In the genomic region with DNA sequence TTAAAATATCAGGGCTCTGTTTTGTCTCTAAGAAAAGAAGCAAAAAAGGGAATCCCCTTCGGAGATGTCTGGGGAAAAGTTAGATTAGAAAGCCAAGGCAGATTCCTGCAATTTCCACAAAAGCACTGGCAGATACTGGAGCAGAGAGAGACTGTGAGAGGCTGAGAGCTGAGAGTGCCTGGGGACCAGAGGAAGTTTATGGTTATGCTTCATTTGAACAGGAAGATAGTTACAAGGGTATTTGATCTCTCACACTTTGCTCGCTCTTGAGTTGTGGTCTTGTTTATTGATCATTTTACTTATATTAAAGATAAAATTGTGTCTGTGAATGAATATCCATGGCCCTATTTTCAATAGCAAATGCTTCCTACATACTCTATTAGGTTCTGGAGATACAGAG, we compare ENCODE assay signal across 22 cellular contexts. TPM values are rescaled to one million over a fixed set of nuclear protein-coding genes. Genes with fewer than 3 reads are reported as not detected.
DNase-seq lines count a peak whose midpoint lies in the region; ATAC-seq and TF ChIP-seq lines count a peak whose summit lies in the region.
"Had no signal": no experiment of that assay in that cellular context is flagged by ENCODE, and none has a peak within 500 bp of the region (broad histone marks: within the 10 kb centered on the region; RNA-seq: fewer than 3 reads in every experiment).

No MANE protein-coding gene starts in this region.

- DNase-seq in A673 (ENCODE audit: low spot score) (peak; percentile 5), naive B cell (peak; percentile 0), epidermal melanocyte (ENCODE audit: insufficient read length, low spot score) (no peak), tibial artery (no peak), neural progenitor cell (ENCODE audit: low spot score) (no peak), uterus (no peak)
- DNase-seq: 8988T; BE2C; CD8-positive, alpha-beta memory T cell; COR-L47; DMS 273 treated with DMSO at 0.1 percent for 48 hours; DMS53; DND-41; EL had no signal

- TF ChIP-seq CTCF in A673 (conservative IDR thresholded peaks at IDR 0.05; ENCODE audit: low read depth, low read length) (no peak), OCI-LY3 (IDR thresholded peaks at IDR 0.05; ENCODE audit: low read depth, low read length) (no peak), tibial artery (IDR thresholded peaks at IDR 0.05) (no peak), neural progenitor cell (IDR thresholded peaks at IDR 0.05) (no peak), uterus (IDR thresholded peaks at IDR 0.05) (no peak)

- no peak for TF ChIP-seq POLR2A in uterus (IDR thresholded peaks at IDR 0.05)

- BruUV-seq in A673 (replicated peaks; lab: Mats Ljungman, UMichigan): no TSS peak

- H3K4me1 Mint-ChIP-seq in naive B cell (peaks cover 13 to 20% (median 18%) of the 10 kb centered on the region in 3 donors), neural progenitor cell (no peaks in the 10 kb centered on the region)
- H3K4me1 Mint-ChIP-seq: CD14-positive monocyte; CD8-positive, alpha-beta memory T cell had no signal

- H3K4me2 ChIP-seq in BLaER1 treated with 17β-estradiol and CSF1 and Interleukin-3, amounts not matched to agents 10 nM and 100 nM: peak overlapping the region in 10 of 11 experiments; percentile 26 to 69 (median 54); a peak in 18 of 22 replicates
- H3K4me2 ChIP-seq in OCI-LY3 (ENCODE audit: low read length) (0 out of 2 replicates have a peak overlapping the region, but pooled peaks have one; percentile 14), neural progenitor cell (no peak overlapping the region)

- no peaks in the 10 kb centered on the region for H3K4me1 ChIP-seq in A673 (ENCODE audit: insufficient read depth, low read length, poor library complexity, severe bottlenecking)
- H3K4me1 ChIP-seq in BLaER1 treated with 17β-estradiol and CSF1 and Interleukin-3, amounts not matched to agents 10 nM and 100 nM: peaks cover 0 to 21% (median 15%) of the 10 kb centered on the region in 10 experiments; a peak in 19 of 20 replicates
- H3K4me1 ChIP-seq in OCI-LY3 (ENCODE audit: low read length): 0 out of 2 replicates have a peak, but pooled peaks cover 5% of the 10 kb centered on the region
- H3K4me1 ChIP-seq in tibial artery: no peaks in the 10 kb centered on the region
- H3K4me1 ChIP-seq in neural progenitor cell: no peaks in the 10 kb centered on the region
- no peaks in the 10 kb centered on the region for H3K4me1 ChIP-seq in uterus
- H3K4me1 ChIP-seq: BE2C, HAP-1 had no signal

- intact Hi-C loops in A673 (cut with micrococcal nuclease; ENCODE audit: unreplicated experiment) (no loop called here), tibial artery (cut with DNase I; ENCODE audit: low total_unique reads) (no loop called here), uterus (cut with DNase I; ENCODE audit: low total_unique reads) (no loop called here)

- H3K79me2 ChIP-seq in OCI-LY3 (ENCODE audit: low read length) (no peaks in the 10 kb centered on the region), neural progenitor cell (ENCODE audit: low read depth) (no peaks in the 10 kb centered on the region)

- H3K9me3 ChIP-seq in A673 (ENCODE audit: low read depth, low read length, poor library complexity, severe bottlenecking) (no peaks in the 10 kb centered on the region), OCI-LY3 (ENCODE audit: insufficient read depth, low read length) (no peaks in the 10 kb centered on the region), tibial artery (no peaks in the 10 kb centered on the region), neural progenitor cell (ENCODE audit: low read depth) (no peaks in the 10 kb centered on the region), uterus (no peaks in the 10 kb centered on the region)
- peaks cover 0 to 7% (median 0%) of the 10 kb centered on the region in 11 experiments; a peak in 2 of 22 replicates for H3K9me3 ChIP-seq in BLaER1 treated with 17β-estradiol and CSF1 and Interleukin-3, amounts not matched to agents 10 nM and 100 nM (replicated peaks in 1 of 11)
- H3K9me3 ChIP-seq: BE2C, HAP-1 had no signal

- peaks cover 0 to 4% (median 0%) of the 10 kb centered on the region in 11 experiments; a peak in 1 of 22 replicates for H4K20me1 ChIP-seq in BLaER1 treated with 17β-estradiol and CSF1 and Interleukin-3, amounts not matched to agents 10 nM and 100 nM
- H4K20me1 ChIP-seq in OCI-LY3 (ENCODE audit: insufficient read depth, low read length) (no peaks in the 10 kb centered on the region), neural progenitor cell (ENCODE audit: low read depth) (no peaks in the 10 kb centered on the region)

- no peak overlapping the region for H2AFZ ChIP-seq in OCI-LY3 (ENCODE audit: low read depth, low read length)
- no peak overlapping the region for H2AFZ ChIP-seq in neural progenitor cell (replicated peaks)

- H3K27me3 ChIP-seq in A673 (replicated peaks; ENCODE audit: insufficient read depth, low read depth, low read length, poor library complexity): no peaks in the 10 kb centered on the region
- no peaks in the 10 kb centered on the region for H3K27me3 ChIP-seq in BLaER1 treated with 17β-estradiol and CSF1 and Interleukin-3, amounts not matched to agents 10 nM and 100 nM
- no peaks in the 10 kb centered on the region for H3K27me3 ChIP-seq in OCI-LY3 (ENCODE audit: low read depth, low read length)
- H3K27me3 ChIP-seq in tibial artery: no peaks in the 10 kb centered on the region
- H3K27me3 ChIP-seq in neural progenitor cell: no peaks in the 10 kb centered on the region
- no peaks in the 10 kb centered on the region for H3K27me3 ChIP-seq in uterus
- H3K27me3 ChIP-seq: BE2C had no signal

- H3K36me3 ChIP-seq in A673 (ENCODE audit: insufficient read depth, low read length, poor library complexity, severe bottlenecking) (no peaks in the 10 kb centered on the region), OCI-LY3 (replicated peaks; ENCODE audit: low read depth, low read length) (no peaks in the 10 kb centered on the region), tibial artery (no peaks in the 10 kb centered on the region), neural progenitor cell (no peaks in the 10 kb centered on the region), uterus (no peaks in the 10 kb centered on the region)
- H3K36me3 ChIP-seq in BLaER1 treated with 17β-estradiol and CSF1 and Interleukin-3, amounts not matched to agents 10 nM and 100 nM: no peaks in the 10 kb centered on the region
- H3K36me3 ChIP-seq: BE2C, HAP-1 had no signal

- ATAC-seq in naive B cell (ENCODE audit: low read depth in 2 of 2): peak; percentile 63 to 74
- ATAC-seq: GM12878 had no signal

- peak overlapping the region in 5 of 6 donors; percentile 24 to 88 (median 77) for H3K27ac Mint-ChIP-seq in naive B cell
- no peak overlapping the region for H3K27ac Mint-ChIP-seq in neural progenitor cell
- H3K27ac Mint-ChIP-seq: CD8-positive, alpha-beta memory T cell had no signal

- H3K9ac ChIP-seq in BLaER1 treated with 17β-estradiol and CSF1 and Interleukin-3, amounts not matched to agents 10 nM and 100 nM: no peak overlapping the region
- H3K9ac ChIP-seq in OCI-LY3 (ENCODE audit: low read length): no peak overlapping the region
- no peak overlapping the region for H3K9ac ChIP-seq in neural progenitor cell

- CTCF ChIA-PET in A673 (lab: Charles Lee): no interaction called here

- POLR2A ChIA-PET in A673 (lab: Charles Lee; ENCODE audit: low non-redundant PET): no interaction called here

- H3K9me3 Mint-ChIP-seq in naive B cell: peaks cover 0 to 5% (median 0%) of the 10 kb centered on the region in 7 donors
- peaks cover 1% of the 10 kb centered on the region for H3K9me3 Mint-ChIP-seq in neural progenitor cell

- H3K4me3 ChIP-seq in A673 (ENCODE audit: low read depth, low read length, poor library complexity, severe bottlenecking) (no peak overlapping the region), OCI-LY3 (ENCODE audit: low read length) (no peak overlapping the region), tibial artery (no peak overlapping the region), neural progenitor cell (no peak overlapping the region), uterus (no peak overlapping the region)
- H3K4me3 ChIP-seq in BLaER1 treated with 17β-estradiol and CSF1 and Interleukin-3, amounts not matched to agents 10 nM and 100 nM: no peak overlapping the region
- H3K4me3 ChIP-seq: GM12878, HAP-1 had no signal

- H3K27me3 Mint-ChIP-seq in naive B cell (no peaks in the 10 kb centered on the region), neural progenitor cell (ENCODE audit: insufficient read depth, low read depth) (no peaks in the 10 kb centered on the region)

- H3F3A ChIP-seq in neural progenitor cell (ENCODE audit: low read depth): no peaks in the 10 kb centered on the region

- H3K27ac ChIP-seq in A673 (ENCODE audit: low read depth, low read length, poor library complexity, severe bottlenecking) (no peak overlapping the region), OCI-LY3 (ENCODE audit: low read length) (no peak overlapping the region), tibial artery (no peak overlapping the region), neural progenitor cell (no peak overlapping the region), uterus (no peak overlapping the region)
- no peak overlapping the region for H3K27ac ChIP-seq in BLaER1 treated with 17β-estradiol and CSF1 and Interleukin-3, amounts not matched to agents 10 nM and 100 nM
- H3K27ac ChIP-seq: HL-60 had no signal

- H3K4me3 Mint-ChIP-seq in naive B cell: peak overlapping the region in 7 of 8 donors; percentile 52 to 79 (median 71)
- no peak overlapping the region for H3K4me3 Mint-ChIP-seq in neural progenitor cell
- H3K4me3 Mint-ChIP-seq: CD14-positive monocyte; CD8-positive, alpha-beta memory T cell had no signal

- H3K36me3 Mint-ChIP-seq in naive B cell (peaks cover 0 to 8% of the 10 kb centered on the region in 2 donors), neural progenitor cell (no peaks in the 10 kb centered on the region)
- H3K36me3 Mint-ChIP-seq: CD14-positive monocyte; CD8-positive, alpha-beta memory T cell had no signal

RNA-seq across cellular contexts. Expression of a gene that starts 32.8 kb away (rescaled TPM):
- not detected in 2 replicates for total RNA-seq in A673 (2021)
- 1 to 10 TPM in 2 of 6 donors, not detected in 4; 1.2 to 1.3 TPM for polyA plus RNA-seq in naive B cell (ENCODE audit: low read depth in 6 of 6)
- total RNA-seq in neural progenitor cell (ENCODE audit: low replicate concordance): not detected in 2 replicates
- total RNA-seq in uterus: 1 to 10 TPM in 1 of 4 donors, not detected in 3; 6.5 TPM
- total RNA-seq: CD8-positive, alpha-beta memory T cell; G401; GM12878; HT1080 had no signal
- polyA plus RNA-seq: CD14-positive monocyte; CD8-positive, alpha-beta memory T cell; GM12878 had no signal

Comparison
In these comparisons a context has a peak if more than half of its experiments do, and no peak if none do; other contexts are left out.
1. DNase-seq: peak in A673 (single experiment) and naive B cell (single experiment); none in epidermal melanocyte (single experiment), tibial artery (0 of 2), neural progenitor cell (single experiment) and uterus (0 of 2).